14 cellular contexts compared by ENCODE assay signal in genomic region chr2:100785621-100786296, GRCh38. TPM values are rescaled to one million over a fixed set of nuclear protein-coding genes. Genes with fewer than 3 reads are reported as not detected.
A peak's percentile ranks its signal among the peaks of the same experiment; 100 is the strongest.
DNase-seq lines count a peak whose midpoint lies in the region; ATAC-seq and TF ChIP-seq lines count a peak whose summit lies in the region.
"Had no signal": no experiment of that assay in that cellular context is flagged by ENCODE, and none has a peak within 500 bp of the region (broad histone marks: within the 10 kb centered on the region; RNA-seq: fewer than 3 reads in every experiment).

No MANE protein-coding gene starts in this region.

- peaks cover 15% of the 10 kb centered on the region; the same call in 1 of the 2 replicates for H3F3A ChIP-seq in GM23248 (ENCODE audit: insufficient read depth)

- WGBS in GM23248 (ENCODE audit: low coverage in 1 of 2, low lambda C conversion rate in 2 of 2, missing lambda C conversion rate in 2 of 2), 2 experiments, result 66 to 68% methylated on average over 10 of the region's 10 CpGs
- 33 to 73% methylated on average over 5 to 10 of the region's 10 CpGs for WGBS in gastroesophageal sphincter (ENCODE audit: low coverage in 1 of 2), 2 donors
- 68% methylated on average over 10 of the region's 10 CpGs for WGBS in upper lobe of left lung, 2 donors

- H3K9me3 ChIP-seq in GM23248 (ENCODE audit: low read depth) (no peaks in the 10 kb centered on the region), gastroesophageal sphincter (no peaks in the 10 kb centered on the region), upper lobe of left lung (no peaks in the 10 kb centered on the region)
- H3K9me3 ChIP-seq: neutrophil had no signal

- H4K20me1 ChIP-seq in GM23248 (ENCODE audit: insufficient read depth), result no peaks in the 10 kb centered on the region

- H3K9me3 Mint-ChIP-seq in osteocyte (ENCODE audit: unreplicated experiment) (no peaks in the 10 kb centered on the region), endothelial cell (ENCODE audit: unreplicated experiment) (no peaks in the 10 kb centered on the region)

- peak overlapping the region; percentile 33 for H3K27ac ChIP-seq in GM23248
- H3K27ac ChIP-seq in angular gyrus (ENCODE audit: low read depth, low read length), result peak overlapping the region; percentile 43
- H3K27ac ChIP-seq in gastroesophageal sphincter, result peak overlapping the region in 3 of 4 donors; percentile 46 to 60 (median 47)
- H3K27ac ChIP-seq in upper lobe of left lung, result peak overlapping the region in 1 of 4 donors; percentile 35
- H3K27ac ChIP-seq: neutrophil had no signal

- peak overlapping the region; percentile 68 for H3K4me2 ChIP-seq in GM23248 (ENCODE audit: unreplicated experiment)

- DNase-seq in GM23248 (peak; percentile 15), osteocyte (ENCODE audit: extremely low spot score, unreplicated experiment) (no peak), upper lobe of left lung (no peak), NCI-H69 (lab: John Stamatoyannopoulos, UW) (no peak), endothelial cell (ENCODE audit: low spot score) (no peak)
- DNase-seq: DMS153; NCI-H2081; NCI-H82; SHP77; stimulated activated CD4-positive, alpha-beta T cell treated with anti-CD3 and anti-CD28 coated beads, Interleukin-12 subunit alpha, Interleukin-12 subunit beta, amount 100 ng/mL, for 4 hours had no signal

- ATAC-seq in gastroesophageal sphincter, result no peak
- no peak for ATAC-seq in upper lobe of left lung (ENCODE audit: low FRiP score in 2 of 2)
- no peak for ATAC-seq in HG03039 (IDR thresholded peaks at IDR 0.05; ENCODE audit: unreplicated experiment)

- H3K36me3 Mint-ChIP-seq in osteocyte (ENCODE audit: unreplicated experiment), result no peaks in the 10 kb centered on the region
- H3K36me3 Mint-ChIP-seq in endothelial cell (ENCODE audit: low read depth, unreplicated experiment), result no peaks in the 10 kb centered on the region

- H3K9me2 ChIP-seq in GM23248 (ENCODE audit: insufficient read depth), result no peaks in the 10 kb centered on the region

- H2AFZ ChIP-seq in GM23248, result no peak overlapping the region

- H3K79me2 ChIP-seq in GM23248 (ENCODE audit: insufficient read depth), result no peaks in the 10 kb centered on the region

- no peak overlapping the region for H3K4me3 ChIP-seq in GM23248
- no peak overlapping the region for H3K4me3 ChIP-seq in gastroesophageal sphincter
- no peak overlapping the region for H3K4me3 ChIP-seq in upper lobe of left lung

- H3K27ac Mint-ChIP-seq in osteocyte (ENCODE audit: unreplicated experiment) (peak overlapping the region; percentile 68), endothelial cell (ENCODE audit: unreplicated experiment) (no peak overlapping the region)

- in situ Hi-C loops in GM23248 (cut with MboI), result no loop called here

- H3K4me1 ChIP-seq in GM23248 (ENCODE audit: insufficient read depth) (peaks cover 16% of the 10 kb centered on the region), gastroesophageal sphincter (peaks cover 0 to 15% (median 5%) of the 10 kb centered on the region in 3 donors), upper lobe of left lung (peaks cover 0 to 8% (median 0%) of the 10 kb centered on the region in 4 donors)

- peak overlapping the region; percentile 17 for H3K4me3 Mint-ChIP-seq in osteocyte (ENCODE audit: unreplicated experiment)
- H3K4me3 Mint-ChIP-seq in endothelial cell (ENCODE audit: unreplicated experiment), result no peak overlapping the region

- no peaks in the 10 kb centered on the region for H3K36me3 ChIP-seq in GM23248 (ENCODE audit: low read depth)
- no peaks in the 10 kb centered on the region for H3K36me3 ChIP-seq in gastroesophageal sphincter
- no peaks in the 10 kb centered on the region for H3K36me3 ChIP-seq in upper lobe of left lung
- H3K36me3 ChIP-seq: neutrophil had no signal

- TF ChIP-seq POLR2A in gastroesophageal sphincter (IDR thresholded peaks at IDR 0.05), result no peak
- no peak for TF ChIP-seq POLR2A in upper lobe of left lung (IDR thresholded peaks at IDR 0.05)

- H3K27me3 ChIP-seq in GM23248 (replicated peaks; ENCODE audit: insufficient read depth), result no peaks in the 10 kb centered on the region
- H3K27me3 ChIP-seq in gastroesophageal sphincter, result no peaks in the 10 kb centered on the region
- H3K27me3 ChIP-seq in upper lobe of left lung, result no peaks in the 10 kb centered on the region
- H3K27me3 ChIP-seq: neutrophil had no signal

- TF ChIP-seq CTCF in gastroesophageal sphincter (IDR thresholded peaks at IDR 0.05) (no peak), osteocyte (IDR thresholded peaks at IDR 0.05) (no peak), upper lobe of left lung (IDR thresholded peaks at IDR 0.05) (no peak), endothelial cell (IDR thresholded peaks at IDR 0.05; ENCODE audit: unreplicated experiment) (no peak)

- H3K27me3 Mint-ChIP-seq in osteocyte (ENCODE audit: unreplicated experiment) (no peaks in the 10 kb centered on the region), endothelial cell (ENCODE audit: unreplicated experiment) (peaks cover 1% of the 10 kb centered on the region)

- no peak overlapping the region for H3K9ac ChIP-seq in GM23248

- H3K4me1 Mint-ChIP-seq in osteocyte (ENCODE audit: unreplicated experiment), result peaks cover 36% of the 10 kb centered on the region
- peaks cover 14% of the 10 kb centered on the region for H3K4me1 Mint-ChIP-seq in endothelial cell (ENCODE audit: unreplicated experiment)

- TF ChIP-seq EP300 in gastroesophageal sphincter (IDR thresholded peaks at IDR 0.05), result no peak
- TF ChIP-seq EP300 in upper lobe of left lung (IDR thresholded peaks at IDR 0.05), result no peak

RNA-seq across cellular contexts. Expression of gene NPAS2, which starts 34.2 kb away (rescaled TPM):
- 10.8 and 13.7 TPM in 2 replicates for total RNA-seq in GM23248 (2014; rRNA removed; shearing (Covaris generic))
- polyA plus RNA-seq in GM23248 (2016; fragmentation: Nextera tagmentation; extraction: Ambion mirVana), result 3.8 and 4.5 TPM in 2 replicates
- total RNA-seq in gastroesophageal sphincter (10 to 100 TPM; 11.8 to 46.5 (median 21.7) TPM), osteocyte (16.6 and 21.4 TPM in 2 replicates), upper lobe of left lung (10 to 100 TPM; 13.8 to 52.5 (median 23.0) TPM), endothelial cell (ENCODE audit: unreplicated experiment) (70.1 TPM)
